In the genomic region with DNA sequence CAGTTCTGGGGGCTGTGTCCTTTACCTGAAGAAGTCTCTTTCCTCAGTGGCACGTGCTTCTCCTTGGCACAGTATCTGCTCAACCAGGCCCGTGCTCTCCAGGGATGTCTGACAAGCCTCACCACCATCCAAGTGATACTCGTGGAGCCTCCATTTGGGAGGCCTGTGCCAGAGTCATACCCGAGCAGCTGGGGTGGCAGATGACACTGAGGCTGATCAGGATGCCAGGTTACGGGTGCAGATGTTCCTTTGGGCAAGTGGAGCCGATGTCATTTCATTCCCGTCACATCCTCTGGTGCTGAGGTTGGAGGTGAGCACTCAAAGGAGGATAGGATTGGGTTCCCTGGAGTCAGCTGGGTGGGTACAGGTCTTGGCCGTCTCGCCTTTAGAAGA, we compare ENCODE assay signal across 2 cellular contexts.
TF ChIP-seq lines count a peak whose summit lies in the region.

No MANE protein-coding gene starts in this region.

TF ChIP-seq in GM12878, 131 proteins besides CTCF, POLR2A, EP300 and RAD21 (continued from another document):
- TF ChIP-seq, protein P1, sequence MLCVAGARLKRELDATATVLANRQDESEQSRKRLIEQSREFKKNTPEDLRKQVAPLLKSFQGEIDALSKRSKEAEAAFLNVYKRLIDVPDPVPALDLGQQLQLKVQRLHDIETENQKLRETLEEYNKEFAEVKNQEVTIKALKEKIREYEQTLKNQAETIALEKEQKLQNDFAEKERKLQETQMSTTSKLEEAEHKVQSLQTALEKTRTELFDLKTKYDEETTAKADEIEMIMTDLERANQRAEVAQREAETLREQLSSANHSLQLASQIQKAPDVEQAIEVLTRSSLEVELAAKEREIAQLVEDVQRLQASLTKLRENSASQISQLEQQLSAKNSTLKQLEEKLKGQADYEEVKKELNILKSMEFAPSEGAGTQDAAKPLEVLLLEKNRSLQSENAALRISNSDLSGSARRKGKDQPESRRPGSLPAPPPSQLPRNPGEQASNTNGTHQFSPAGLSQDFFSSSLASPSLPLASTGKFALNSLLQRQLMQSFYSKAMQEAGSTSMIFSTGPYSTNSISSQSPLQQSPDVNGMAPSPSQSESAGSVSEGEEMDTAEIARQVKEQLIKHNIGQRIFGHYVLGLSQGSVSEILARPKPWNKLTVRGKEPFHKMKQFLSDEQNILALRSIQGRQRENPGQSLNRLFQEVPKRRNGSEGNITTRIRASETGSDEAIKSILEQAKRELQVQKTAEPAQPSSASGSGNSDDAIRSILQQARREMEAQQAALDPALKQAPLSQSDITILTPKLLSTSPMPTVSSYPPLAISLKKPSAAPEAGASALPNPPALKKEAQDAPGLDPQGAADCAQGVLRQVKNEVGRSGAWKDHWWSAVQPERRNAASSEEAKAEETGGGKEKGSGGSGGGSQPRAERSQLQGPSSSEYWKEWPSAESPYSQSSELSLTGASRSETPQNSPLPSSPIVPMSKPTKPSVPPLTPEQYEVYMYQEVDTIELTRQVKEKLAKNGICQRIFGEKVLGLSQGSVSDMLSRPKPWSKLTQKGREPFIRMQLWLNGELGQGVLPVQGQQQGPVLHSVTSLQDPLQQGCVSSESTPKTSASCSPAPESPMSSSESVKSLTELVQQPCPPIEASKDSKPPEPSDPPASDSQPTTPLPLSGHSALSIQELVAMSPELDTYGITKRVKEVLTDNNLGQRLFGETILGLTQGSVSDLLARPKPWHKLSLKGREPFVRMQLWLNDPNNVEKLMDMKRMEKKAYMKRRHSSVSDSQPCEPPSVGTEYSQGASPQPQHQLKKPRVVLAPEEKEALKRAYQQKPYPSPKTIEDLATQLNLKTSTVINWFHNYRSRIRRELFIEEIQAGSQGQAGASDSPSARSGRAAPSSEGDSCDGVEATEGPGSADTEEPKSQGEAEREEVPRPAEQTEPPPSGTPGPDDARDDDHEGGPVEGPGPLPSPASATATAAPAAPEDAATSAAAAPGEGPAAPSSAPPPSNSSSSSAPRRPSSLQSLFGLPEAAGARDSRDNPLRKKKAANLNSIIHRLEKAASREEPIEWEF (IDR thresholded peaks at IDR 0.05; ENCODE audit: insufficient replicate concordance, low read depth, low read length), result no peak
- no peak for TF ChIP-seq YBX1 (IDR thresholded peaks at IDR 0.05)
- TF ChIP-seq KAT2A (conservative IDR thresholded peaks at IDR 0.05; ENCODE audit: control insufficient read depth, low read depth, low read length), result no peak

TF ChIP-seq in SK-N-SH treated with all-trans-retinoic acid at 6 μM for 48 hours, 23 proteins besides CTCF, POLR2A, EP300 and RAD21 (continued from another document):
- no peak for TF ChIP-seq ISL1 (CRISPR knock-in tag; IDR thresholded peaks at IDR 0.05)
- TF ChIP-seq, protein P2, sequence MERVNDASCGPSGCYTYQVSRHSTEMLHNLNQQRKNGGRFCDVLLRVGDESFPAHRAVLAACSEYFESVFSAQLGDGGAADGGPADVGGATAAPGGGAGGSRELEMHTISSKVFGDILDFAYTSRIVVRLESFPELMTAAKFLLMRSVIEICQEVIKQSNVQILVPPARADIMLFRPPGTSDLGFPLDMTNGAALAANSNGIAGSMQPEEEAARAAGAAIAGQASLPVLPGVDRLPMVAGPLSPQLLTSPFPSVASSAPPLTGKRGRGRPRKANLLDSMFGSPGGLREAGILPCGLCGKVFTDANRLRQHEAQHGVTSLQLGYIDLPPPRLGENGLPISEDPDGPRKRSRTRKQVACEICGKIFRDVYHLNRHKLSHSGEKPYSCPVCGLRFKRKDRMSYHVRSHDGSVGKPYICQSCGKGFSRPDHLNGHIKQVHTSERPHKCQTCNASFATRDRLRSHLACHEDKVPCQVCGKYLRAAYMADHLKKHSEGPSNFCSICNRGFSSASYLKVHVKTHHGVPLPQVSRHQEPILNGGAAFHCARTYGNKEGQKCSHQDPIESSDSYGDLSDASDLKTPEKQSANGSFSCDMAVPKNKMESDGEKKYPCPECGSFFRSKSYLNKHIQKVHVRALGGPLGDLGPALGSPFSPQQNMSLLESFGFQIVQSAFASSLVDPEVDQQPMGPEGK (CRISPR knock-in tag; IDR thresholded peaks at IDR 0.05; ENCODE audit: borderline replicate concordance), result no peak
- TF ChIP-seq CSDC2 (CRISPR knock-in tag; IDR thresholded peaks at IDR 0.05), result no peak
- no peak for TF ChIP-seq ZNF70 (CRISPR knock-in tag; IDR thresholded peaks at IDR 0.05)
- TF ChIP-seq ZFP30 (CRISPR knock-in tag; IDR thresholded peaks at IDR 0.05), result no peak
- no peak for TF ChIP-seq ARNTL (CRISPR knock-in tag; IDR thresholded peaks at IDR 0.05; ENCODE audit: borderline replicate concordance, low read depth)
- TF ChIP-seq GLIS3 (CRISPR knock-in tag; IDR thresholded peaks at IDR 0.05), result no peak
- TF ChIP-seq ZNF8 (CRISPR knock-in tag; IDR thresholded peaks at IDR 0.05), result no peak
- TF ChIP-seq PPARA (CRISPR knock-in tag; IDR thresholded peaks at IDR 0.05; ENCODE audit: borderline replicate concordance), result no peak
- no peak for TF ChIP-seq ZNF565 (CRISPR knock-in tag; conservative IDR thresholded peaks at IDR 0.05; ENCODE audit: low read depth)
- no peak for TF ChIP-seq RARB (CRISPR knock-in tag; IDR thresholded peaks at IDR 0.05)
- TF ChIP-seq, protein P3, sequence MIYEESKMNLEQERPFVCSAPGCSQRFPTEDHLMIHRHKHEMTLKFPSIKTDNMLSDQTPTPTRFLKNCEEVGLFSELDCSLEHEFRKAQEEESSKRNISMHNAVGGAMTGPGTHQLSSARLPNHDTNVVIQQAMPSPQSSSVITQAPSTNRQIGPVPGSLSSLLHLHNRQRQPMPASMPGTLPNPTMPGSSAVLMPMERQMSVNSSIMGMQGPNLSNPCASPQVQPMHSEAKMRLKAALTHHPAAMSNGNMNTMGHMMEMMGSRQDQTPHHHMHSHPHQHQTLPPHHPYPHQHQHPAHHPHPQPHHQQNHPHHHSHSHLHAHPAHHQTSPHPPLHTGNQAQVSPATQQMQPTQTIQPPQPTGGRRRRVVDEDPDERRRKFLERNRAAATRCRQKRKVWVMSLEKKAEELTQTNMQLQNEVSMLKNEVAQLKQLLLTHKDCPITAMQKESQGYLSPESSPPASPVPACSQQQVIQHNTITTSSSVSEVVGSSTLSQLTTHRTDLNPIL (CRISPR knock-in tag; IDR thresholded peaks at IDR 0.05; ENCODE audit: low read depth), result no peak
